1 cellular context compared by ENCODE assay signal in the genomic region with DNA sequence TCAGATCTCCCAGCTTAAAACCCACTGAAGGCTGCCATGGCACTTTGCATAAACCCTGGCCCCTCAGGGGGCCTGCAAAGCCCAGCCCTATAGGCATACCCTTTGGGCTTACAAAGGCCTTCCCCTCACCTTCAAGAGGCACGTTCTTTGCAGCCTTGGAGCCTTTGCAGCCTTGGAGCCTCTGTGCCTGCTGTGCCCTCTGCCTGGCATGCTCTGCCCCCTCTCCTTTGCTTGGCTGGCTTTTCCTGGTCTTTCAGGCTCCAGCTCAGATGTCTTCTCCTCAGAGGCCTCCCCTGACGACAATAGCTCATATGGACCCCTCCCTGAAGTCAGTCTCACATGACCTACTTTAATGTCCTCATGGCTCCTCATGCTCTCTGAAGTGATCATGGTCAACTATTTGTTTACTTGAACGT.
TF ChIP-seq lines count a peak whose summit lies in the region.

No MANE protein-coding gene starts in this region.

TF ChIP-seq in HepG2, 621 proteins besides CTCF, POLR2A, EP300 and RAD21 (continued from another document):
- TF ChIP-seq, protein P1, sequence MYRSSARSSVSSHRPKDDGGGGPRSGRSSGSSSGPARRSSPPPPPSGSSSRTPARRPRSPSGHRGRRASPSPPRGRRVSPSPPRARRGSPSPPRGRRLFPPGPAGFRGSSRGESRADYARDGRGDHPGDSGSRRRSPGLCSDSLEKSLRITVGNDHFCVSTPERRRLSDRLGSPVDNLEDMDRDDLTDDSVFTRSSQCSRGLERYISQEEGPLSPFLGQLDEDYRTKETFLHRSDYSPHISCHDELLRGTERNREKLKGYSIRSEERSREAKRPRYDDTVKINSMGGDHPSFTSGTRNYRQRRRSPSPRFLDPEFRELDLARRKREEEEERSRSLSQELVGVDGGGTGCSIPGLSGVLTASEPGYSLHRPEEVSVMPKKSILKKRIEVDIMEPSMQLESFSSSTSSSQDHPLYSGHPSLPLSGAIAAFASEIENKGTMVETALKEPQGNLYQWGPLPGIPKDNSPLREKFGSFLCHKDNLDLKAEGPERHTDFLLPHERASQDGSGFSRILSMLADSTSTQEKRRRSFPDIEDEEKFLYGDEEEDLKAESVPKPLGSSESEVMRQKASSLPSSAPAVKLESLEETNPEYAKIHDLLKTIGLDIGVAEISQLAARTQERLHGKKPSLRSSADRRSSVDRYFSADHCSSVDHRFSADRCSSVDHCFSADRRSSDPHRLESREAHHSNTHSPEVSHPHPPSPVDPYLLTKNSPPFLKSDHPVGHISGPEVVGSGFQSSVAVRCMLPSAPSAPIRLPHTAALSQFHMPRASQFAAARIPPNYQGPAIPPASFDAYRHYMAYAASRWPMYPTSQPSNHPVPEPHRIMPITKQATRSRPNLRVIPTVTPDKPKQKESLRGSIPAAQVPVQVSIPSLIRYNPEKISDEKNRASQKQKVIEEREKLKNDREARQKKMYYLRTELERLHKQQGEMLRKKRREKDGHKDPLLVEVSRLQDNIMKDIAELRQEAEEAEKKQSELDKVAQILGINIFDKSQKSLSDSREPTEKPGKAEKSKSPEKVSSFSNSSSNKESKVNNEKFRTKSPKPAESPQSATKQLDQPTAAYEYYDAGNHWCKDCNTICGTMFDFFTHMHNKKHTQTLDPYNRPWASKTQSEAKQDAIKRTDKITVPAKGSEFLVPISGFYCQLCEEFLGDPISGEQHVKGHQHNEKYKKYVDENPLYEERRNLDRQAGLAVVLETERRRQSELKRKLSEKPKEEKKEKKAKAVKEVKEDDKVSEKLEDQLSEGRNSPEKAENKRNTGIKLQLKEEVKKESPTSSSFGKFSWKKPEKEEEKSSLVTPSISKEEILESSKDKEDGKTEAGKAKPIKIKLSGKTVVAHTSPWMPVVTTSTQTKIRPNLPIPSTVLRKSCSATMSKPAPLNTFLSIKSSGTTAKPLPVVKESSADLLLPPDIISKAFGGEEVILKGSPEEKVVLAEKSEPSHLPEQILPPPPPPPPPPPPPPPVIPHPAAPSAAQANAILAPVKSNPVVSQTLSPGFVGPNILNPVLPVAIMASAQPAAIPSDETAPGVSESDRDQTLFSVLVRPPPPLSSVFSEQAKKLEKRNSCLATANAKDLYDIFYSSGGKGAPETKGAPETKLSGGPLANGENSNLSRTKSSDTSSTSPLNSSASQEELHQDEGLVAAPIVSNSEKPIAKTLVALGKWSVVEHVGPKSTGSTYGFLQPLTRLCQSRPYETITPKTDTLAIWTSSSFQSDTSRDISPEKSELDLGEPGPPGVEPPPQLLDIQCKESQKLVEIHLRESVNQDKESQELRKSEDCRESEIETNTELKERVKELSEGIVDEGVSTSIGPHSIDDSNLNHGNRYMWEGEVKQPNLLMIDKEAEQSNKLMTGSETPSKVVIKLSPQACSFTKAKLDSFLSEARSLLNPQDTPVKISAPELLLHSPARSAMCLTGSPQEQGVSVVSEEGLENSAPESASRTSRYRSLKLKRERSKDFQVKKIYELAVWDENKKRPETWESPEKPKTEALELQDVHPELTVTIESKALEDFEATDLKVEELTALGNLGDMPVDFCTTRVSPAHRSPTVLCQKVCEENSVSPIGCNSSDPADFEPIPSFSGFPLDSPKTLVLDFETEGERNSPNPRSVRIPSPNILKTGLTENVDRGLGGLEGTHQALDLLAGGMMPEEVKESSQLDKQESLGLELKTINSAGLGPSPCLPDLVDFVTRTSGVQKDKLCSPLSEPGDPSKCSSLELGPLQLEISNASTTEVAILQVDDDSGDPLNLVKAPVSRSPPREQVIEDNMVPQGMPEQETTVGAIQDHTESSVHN (CRISPR knock-in tag; IDR thresholded peaks at IDR 0.05), result no peak
- 0 out of 2 replicates have a peak, but pooled peaks have one; percentile 6 for TF ChIP-seq ZNF510 (CRISPR knock-in tag; IDR thresholded peaks at IDR 0.05; ENCODE audit: low read depth)
- no peak for TF ChIP-seq ZNF34 (CRISPR knock-in tag; IDR thresholded peaks at IDR 0.05; ENCODE audit: borderline replicate concordance)
- no peak for TF ChIP-seq JUNB (CRISPR knock-in tag; IDR thresholded peaks at IDR 0.05; ENCODE audit: borderline replicate concordance)
- TF ChIP-seq, protein P2, sequence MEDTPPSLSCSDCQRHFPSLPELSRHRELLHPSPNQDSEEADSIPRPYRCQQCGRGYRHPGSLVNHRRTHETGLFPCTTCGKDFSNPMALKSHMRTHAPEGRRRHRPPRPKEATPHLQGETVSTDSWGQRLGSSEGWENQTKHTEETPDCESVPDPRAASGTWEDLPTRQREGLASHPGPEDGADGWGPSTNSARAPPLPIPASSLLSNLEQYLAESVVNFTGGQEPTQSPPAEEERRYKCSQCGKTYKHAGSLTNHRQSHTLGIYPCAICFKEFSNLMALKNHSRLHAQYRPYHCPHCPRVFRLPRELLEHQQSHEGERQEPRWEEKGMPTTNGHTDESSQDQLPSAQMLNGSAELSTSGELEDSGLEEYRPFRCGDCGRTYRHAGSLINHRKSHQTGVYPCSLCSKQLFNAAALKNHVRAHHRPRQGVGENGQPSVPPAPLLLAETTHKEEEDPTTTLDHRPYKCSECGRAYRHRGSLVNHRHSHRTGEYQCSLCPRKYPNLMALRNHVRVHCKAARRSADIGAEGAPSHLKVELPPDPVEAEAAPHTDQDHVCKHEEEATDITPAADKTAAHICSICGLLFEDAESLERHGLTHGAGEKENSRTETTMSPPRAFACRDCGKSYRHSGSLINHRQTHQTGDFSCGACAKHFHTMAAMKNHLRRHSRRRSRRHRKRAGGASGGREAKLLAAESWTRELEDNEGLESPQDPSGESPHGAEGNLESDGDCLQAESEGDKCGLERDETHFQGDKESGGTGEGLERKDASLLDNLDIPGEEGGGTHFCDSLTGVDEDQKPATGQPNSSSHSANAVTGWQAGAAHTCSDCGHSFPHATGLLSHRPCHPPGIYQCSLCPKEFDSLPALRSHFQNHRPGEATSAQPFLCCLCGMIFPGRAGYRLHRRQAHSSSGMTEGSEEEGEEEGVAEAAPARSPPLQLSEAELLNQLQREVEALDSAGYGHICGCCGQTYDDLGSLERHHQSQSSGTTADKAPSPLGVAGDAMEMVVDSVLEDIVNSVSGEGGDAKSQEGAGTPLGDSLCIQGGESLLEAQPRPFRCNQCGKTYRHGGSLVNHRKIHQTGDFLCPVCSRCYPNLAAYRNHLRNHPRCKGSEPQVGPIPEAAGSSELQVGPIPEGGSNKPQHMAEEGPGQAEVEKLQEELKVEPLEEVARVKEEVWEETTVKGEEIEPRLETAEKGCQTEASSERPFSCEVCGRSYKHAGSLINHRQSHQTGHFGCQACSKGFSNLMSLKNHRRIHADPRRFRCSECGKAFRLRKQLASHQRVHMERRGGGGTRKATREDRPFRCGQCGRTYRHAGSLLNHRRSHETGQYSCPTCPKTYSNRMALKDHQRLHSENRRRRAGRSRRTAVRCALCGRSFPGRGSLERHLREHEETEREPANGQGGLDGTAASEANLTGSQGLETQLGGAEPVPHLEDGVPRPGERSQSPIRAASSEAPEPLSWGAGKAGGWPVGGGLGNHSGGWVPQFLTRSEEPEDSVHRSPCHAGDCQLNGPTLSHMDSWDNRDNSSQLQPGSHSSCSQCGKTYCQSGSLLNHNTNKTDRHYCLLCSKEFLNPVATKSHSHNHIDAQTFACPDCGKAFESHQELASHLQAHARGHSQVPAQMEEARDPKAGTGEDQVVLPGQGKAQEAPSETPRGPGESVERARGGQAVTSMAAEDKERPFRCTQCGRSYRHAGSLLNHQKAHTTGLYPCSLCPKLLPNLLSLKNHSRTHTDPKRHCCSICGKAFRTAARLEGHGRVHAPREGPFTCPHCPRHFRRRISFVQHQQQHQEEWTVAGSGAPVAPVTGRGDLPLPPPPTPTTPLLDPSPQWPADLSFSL (CRISPR knock-in tag; IDR thresholded peaks at IDR 0.05), result no peak
- TF ChIP-seq, protein P3, sequence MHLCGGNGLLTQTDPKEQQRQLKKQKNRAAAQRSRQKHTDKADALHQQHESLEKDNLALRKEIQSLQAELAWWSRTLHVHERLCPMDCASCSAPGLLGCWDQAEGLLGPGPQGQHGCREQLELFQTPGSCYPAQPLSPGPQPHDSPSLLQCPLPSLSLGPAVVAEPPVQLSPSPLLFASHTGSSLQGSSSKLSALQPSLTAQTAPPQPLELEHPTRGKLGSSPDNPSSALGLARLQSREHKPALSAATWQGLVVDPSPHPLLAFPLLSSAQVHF (CRISPR knock-in tag; IDR thresholded peaks at IDR 0.05), result no peak
- TF ChIP-seq TAF1 (CRISPR knock-in tag; IDR thresholded peaks at IDR 0.05), result no peak
- no peak for TF ChIP-seq ZNF775 (CRISPR knock-in tag; IDR thresholded peaks at IDR 0.05; ENCODE audit: borderline replicate concordance)
- TF ChIP-seq FIP1L1 (IDR thresholded peaks at IDR 0.05; ENCODE audit: borderline replicate concordance, insufficient read depth, low read depth, low read length), result no peak
- no peak for TF ChIP-seq ZNF563 (CRISPR knock-in tag; IDR thresholded peaks at IDR 0.05)
- TF ChIP-seq XRCC5 (optimal IDR thresholded peaks at IDR 0.05; ENCODE audit: low read length), result no peak
- TF ChIP-seq REPIN1 (CRISPR knock-in tag; IDR thresholded peaks at IDR 0.05; ENCODE audit: borderline replicate concordance, low read depth), result no peak
- TF ChIP-seq, protein P4, sequence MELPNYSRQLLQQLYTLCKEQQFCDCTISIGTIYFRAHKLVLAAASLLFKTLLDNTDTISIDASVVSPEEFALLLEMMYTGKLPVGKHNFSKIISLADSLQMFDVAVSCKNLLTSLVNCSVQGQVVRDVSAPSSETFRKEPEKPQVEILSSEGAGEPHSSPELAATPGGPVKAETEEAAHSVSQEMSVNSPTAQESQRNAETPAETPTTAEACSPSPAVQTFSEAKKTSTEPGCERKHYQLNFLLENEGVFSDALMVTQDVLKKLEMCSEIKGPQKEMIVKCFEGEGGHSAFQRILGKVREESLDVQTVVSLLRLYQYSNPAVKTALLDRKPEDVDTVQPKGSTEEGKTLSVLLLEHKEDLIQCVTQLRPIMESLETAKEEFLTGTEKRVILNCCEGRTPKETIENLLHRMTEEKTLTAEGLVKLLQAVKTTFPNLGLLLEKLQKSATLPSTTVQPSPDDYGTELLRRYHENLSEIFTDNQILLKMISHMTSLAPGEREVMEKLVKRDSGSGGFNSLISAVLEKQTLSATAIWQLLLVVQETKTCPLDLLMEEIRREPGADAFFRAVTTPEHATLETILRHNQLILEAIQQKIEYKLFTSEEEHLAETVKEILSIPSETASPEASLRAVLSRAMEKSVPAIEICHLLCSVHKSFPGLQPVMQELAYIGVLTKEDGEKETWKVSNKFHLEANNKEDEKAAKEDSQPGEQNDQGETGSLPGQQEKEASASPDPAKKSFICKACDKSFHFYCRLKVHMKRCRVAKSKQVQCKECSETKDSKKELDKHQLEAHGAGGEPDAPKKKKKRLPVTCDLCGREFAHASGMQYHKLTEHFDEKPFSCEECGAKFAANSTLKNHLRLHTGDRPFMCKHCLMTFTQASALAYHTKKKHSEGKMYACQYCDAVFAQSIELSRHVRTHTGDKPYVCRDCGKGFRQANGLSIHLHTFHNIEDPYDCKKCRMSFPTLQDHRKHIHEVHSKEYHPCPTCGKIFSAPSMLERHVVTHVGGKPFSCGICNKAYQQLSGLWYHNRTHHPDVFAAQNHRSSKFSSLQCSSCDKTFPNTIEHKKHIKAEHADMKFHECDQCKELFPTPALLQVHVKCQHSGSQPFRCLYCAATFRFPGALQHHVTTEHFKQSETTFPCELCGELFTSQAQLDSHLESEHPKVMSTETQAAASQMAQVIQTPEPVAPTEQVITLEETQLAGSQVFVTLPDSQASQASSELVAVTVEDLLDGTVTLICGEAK (IDR thresholded peaks at IDR 0.05), result no peak
- TF ChIP-seq, protein P4 (CRISPR knock-in tag; IDR thresholded peaks at IDR 0.05), result no peak
- TF ChIP-seq ZNF891 (CRISPR knock-in tag; IDR thresholded peaks at IDR 0.05), result no peak
- no peak for TF ChIP-seq CBX5 (CRISPR knock-in tag; IDR thresholded peaks at IDR 0.05; ENCODE audit: borderline replicate concordance)
- no peak for TF ChIP-seq ZFP82 (CRISPR knock-in tag; IDR thresholded peaks at IDR 0.05; ENCODE audit: borderline replicate concordance)
- TF ChIP-seq, protein P5, sequence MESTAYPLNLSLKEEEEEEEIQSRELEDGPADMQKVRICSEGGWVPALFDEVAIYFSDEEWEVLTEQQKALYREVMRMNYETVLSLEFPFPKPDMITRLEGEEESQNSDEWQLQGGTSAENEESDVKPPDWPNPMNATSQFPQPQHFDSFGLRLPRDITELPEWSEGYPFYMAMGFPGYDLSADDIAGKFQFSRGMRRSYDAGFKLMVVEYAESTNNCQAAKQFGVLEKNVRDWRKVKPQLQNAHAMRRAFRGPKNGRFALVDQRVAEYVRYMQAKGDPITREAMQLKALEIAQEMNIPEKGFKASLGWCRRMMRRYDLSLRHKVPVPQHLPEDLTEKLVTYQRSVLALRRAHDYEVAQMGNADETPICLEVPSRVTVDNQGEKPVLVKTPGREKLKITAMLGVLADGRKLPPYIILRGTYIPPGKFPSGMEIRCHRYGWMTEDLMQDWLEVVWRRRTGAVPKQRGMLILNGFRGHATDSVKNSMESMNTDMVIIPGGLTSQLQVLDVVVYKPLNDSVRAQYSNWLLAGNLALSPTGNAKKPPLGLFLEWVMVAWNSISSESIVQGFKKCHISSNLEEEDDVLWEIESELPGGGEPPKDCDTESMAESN (CRISPR knock-in tag; conservative IDR thresholded peaks at IDR 0.05), result no peak
- no peak for TF ChIP-seq DR1 (CRISPR knock-in tag; IDR thresholded peaks at IDR 0.05)
- TF ChIP-seq WIZ (CRISPR knock-in tag; IDR thresholded peaks at IDR 0.05), result 0 out of 2 replicates have a peak, but pooled peaks have one; percentile 36
